Comparison of ENCODE assay signal across 8 cellular contexts in the genomic region with DNA sequence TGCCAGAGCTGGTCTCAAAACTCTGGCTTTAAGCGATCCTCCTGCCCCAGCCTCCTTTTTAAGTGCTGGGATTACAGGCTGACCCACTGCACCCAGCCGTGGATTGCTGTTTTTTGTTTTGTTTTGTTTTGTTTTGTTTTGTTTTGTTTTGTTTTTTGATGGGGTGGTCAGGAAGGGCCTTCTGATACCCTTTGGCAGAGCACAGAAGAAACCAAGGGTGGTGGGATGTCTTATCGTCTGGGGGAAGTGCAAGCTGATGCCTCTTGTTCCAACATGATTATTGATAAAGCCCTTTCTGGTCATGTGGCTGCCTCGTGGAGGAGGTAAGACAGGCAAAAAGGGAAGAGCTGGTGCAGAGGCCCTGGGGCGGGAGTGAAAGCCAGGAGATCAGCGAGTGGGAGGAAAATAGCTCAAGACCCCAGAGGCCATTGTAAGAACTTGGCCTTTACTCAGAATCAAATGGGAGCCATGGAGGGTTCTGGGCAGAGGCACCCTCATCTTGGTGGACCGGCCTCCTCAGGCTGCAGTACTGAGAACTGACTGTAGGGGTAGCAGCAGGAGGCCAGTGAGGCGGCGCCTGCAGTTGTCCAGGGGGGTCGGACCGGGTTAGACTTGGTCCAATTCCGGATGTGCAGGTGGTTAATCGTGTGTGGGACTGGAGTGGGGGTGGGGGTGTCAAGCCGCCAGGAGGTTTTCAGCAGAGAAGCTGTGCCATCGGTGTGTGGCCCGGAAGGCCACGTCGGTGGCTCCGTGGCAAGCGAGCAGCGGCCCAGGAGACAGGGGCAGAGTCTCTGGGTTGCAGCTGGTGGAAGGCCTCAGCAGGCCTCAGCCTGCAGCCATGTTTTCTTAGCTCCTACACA.
DNase-seq lines count a peak whose midpoint lies in the region; ATAC-seq and TF ChIP-seq lines count a peak whose summit lies in the region.

No MANE protein-coding gene starts in this region.

- no peak for TF ChIP-seq EP300 in gastroesophageal sphincter (IDR thresholded peaks at IDR 0.05)

- H3K27me3 ChIP-seq in gastroesophageal sphincter (no peaks in the 10 kb centered on the region), thoracic aorta (replicated peaks; ENCODE audit: insufficient read depth) (no peaks in the 10 kb centered on the region)

- CTCF ChIA-PET in activated CD8-positive, alpha-beta memory T cell treated with anti-CD3 and anti-CD28 coated beads, Interleukin-2, amount 10 ng/mL, durations not matched to agents 7 days and 5 days (lab: Charles Lee): interaction anchor here (0.7 to 3.0 kb wide), 10 partner anchors 12 to 108 kb away, joined by 3 to 15 read pairs (median 4); no protein-coding TSS in a partner anchor

- H3K4me3 ChIP-seq in WI38 (ENCODE audit: low read depth, low read length): no peak overlapping the region
- H3K4me3 ChIP-seq in gastroesophageal sphincter: no peak overlapping the region
- no peak overlapping the region for H3K4me3 ChIP-seq in thoracic aorta

- peak; percentile 45 for DNase-seq in activated CD8-positive, alpha-beta memory T cell treated with anti-CD3 and anti-CD28 coated beads, Interleukin-2, amount 10 ng/mL, durations not matched to agents 7 days and 5 days
- DNase-seq in activated CD8-positive, alpha-beta memory T cell treated with anti-CD3 and anti-CD28 coated beads, Interleukin-2, amount 50 U/mL, for 4 hours: no peak
- DNase-seq in thoracic aorta (ENCODE audit: low spot score): no peak
- no peak for DNase-seq in stimulated activated naive CD4-positive, alpha-beta T cell treated with Interleukin-2 at 50 U/mL for 16 hours (lab: John Stamatoyannopoulos, UW)
- no peak for DNase-seq in H4 (ENCODE audit: low spot score)

- H3K9me3 ChIP-seq in gastroesophageal sphincter (no peaks in the 10 kb centered on the region), thoracic aorta (no peaks in the 10 kb centered on the region)

- H3K27ac ChIP-seq in gastroesophageal sphincter (no peak overlapping the region), thoracic aorta (no peak overlapping the region)

- H3K4me3 Mint-ChIP-seq in activated CD8-positive, alpha-beta memory T cell treated with anti-CD3 and anti-CD28 coated beads, Interleukin-2, amount 10 ng/mL, durations not matched to agents 7 days and 5 days: no peak overlapping the region

- 80 to 94% methylated on average over 6 of the region's 21 CpGs for WGBS in gastroesophageal sphincter (ENCODE audit: low coverage in 1 of 2), 2 donors

- H3K36me3 ChIP-seq in gastroesophageal sphincter: no peaks in the 10 kb centered on the region
- H3K36me3 ChIP-seq in thoracic aorta: no peaks in the 10 kb centered on the region

- H3K4me1 Mint-ChIP-seq in activated CD8-positive, alpha-beta memory T cell treated with anti-CD3 and anti-CD28 coated beads, Interleukin-2, amount 10 ng/mL, durations not matched to agents 7 days and 5 days: no peaks in the 10 kb centered on the region

- H3K27me3 Mint-ChIP-seq in activated CD8-positive, alpha-beta memory T cell treated with anti-CD3 and anti-CD28 coated beads, Interleukin-2, amount 10 ng/mL, durations not matched to agents 7 days and 5 days: no peaks in the 10 kb centered on the region

- no peak overlapping the region for H3K27ac Mint-ChIP-seq in activated CD8-positive, alpha-beta memory T cell treated with anti-CD3 and anti-CD28 coated beads, Interleukin-2, amount 10 ng/mL, durations not matched to agents 7 days and 5 days

- peaks cover 0 to 12% (median 2%) of the 10 kb centered on the region in 3 donors for H3K4me1 ChIP-seq in gastroesophageal sphincter
- H3K4me1 ChIP-seq in thoracic aorta (ENCODE audit: control insufficient read depth in 1 of 2, low read depth in 2 of 2): peaks cover 2 to 14% of the 10 kb centered on the region in 2 donors

- TF ChIP-seq CTCF in WI38 (IDR thresholded peaks at IDR 0.05; ENCODE audit: low read depth, low read length) (peak; percentile 50), gastroesophageal sphincter (IDR thresholded peaks at IDR 0.05) (peak in 3 of 4 experiments; percentile 13 to 44 (median 28)), thoracic aorta (IDR thresholded peaks at IDR 0.05) (peak; percentile 39)

- TF ChIP-seq POLR2A in gastroesophageal sphincter (IDR thresholded peaks at IDR 0.05): no peak

- no peaks in the 10 kb centered on the region for H3K36me3 Mint-ChIP-seq in activated CD8-positive, alpha-beta memory T cell treated with anti-CD3 and anti-CD28 coated beads, Interleukin-2, amount 10 ng/mL, durations not matched to agents 7 days and 5 days

- peak; percentile 58 for ATAC-seq in activated CD8-positive, alpha-beta memory T cell treated with anti-CD3 and anti-CD28 coated beads, Interleukin-2, amount 10 ng/mL, durations not matched to agents 7 days and 5 days
- ATAC-seq in gastroesophageal sphincter: no peak
- ATAC-seq in thoracic aorta (ENCODE audit: insufficient number of reproducible peaks, low FRiP score, low read depth): no peak
- no peak for ATAC-seq in HG03139 (IDR thresholded peaks at IDR 0.05; ENCODE audit: unreplicated experiment)

- H3K9me3 Mint-ChIP-seq in activated CD8-positive, alpha-beta memory T cell treated with anti-CD3 and anti-CD28 coated beads, Interleukin-2, amount 10 ng/mL, durations not matched to agents 7 days and 5 days (ENCODE audit: low read depth): no peaks in the 10 kb centered on the region
